In the genomic region with DNA sequence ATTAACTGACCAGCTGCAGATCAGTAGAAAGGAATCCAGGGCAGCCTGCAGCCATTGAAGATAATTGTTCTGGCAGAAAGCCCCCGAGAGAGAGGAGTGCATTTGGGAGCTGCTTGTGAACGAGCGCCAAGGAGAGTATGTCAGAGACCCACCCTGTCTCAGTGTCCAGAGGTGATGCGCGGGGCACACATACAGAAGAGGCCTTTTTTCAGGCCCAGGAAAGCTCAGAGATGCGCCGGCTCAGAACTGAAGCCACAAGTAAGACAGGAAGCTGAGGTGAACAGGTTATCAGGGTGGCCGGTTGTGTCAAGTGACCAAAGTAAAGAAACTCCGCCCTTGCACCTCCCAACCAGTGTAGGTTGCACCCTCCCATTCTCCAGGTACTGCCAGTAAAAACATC, we compare ENCODE assay signal across 1 cellular context.
TF ChIP-seq lines count a peak whose summit lies in the region.

No MANE protein-coding gene starts in this region.

TF ChIP-seq in endothelial cell of umbilical vein, 7 proteins besides CTCF, POLR2A, EP300 and RAD21:
- TF ChIP-seq JUN (IDR thresholded peaks at IDR 0.05; ENCODE audit: borderline replicate concordance, insufficient read depth, insufficient read length, low read depth) (no peak), GATA2 (IDR thresholded peaks at IDR 0.05; ENCODE audit: insufficient read depth, insufficient read length, low read depth, low read length) (no peak), EZH2 (IDR thresholded peaks at IDR 0.05; ENCODE audit: borderline replicate concordance, low read depth, low read length, severe bottlenecking) (no peak), FOS (IDR thresholded peaks at IDR 0.05; ENCODE audit: borderline replicate concordance, insufficient read depth, low read length) (no peak), MYC (IDR thresholded peaks at IDR 0.05; ENCODE audit: low read depth, low read length) (no peak), POLR2AphosphoS5 (IDR thresholded peaks at IDR 0.05; ENCODE audit: insufficient read depth, low read depth, low read length) (no peak)
- TF ChIP-seq, protein P1, sequence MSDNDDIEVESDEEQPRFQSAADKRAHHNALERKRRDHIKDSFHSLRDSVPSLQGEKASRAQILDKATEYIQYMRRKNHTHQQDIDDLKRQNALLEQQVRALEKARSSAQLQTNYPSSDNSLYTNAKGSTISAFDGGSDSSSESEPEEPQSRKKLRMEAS (IDR thresholded peaks at IDR 0.05; ENCODE audit: insufficient read depth, insufficient read length) = no peak
